9 cellular contexts compared by ENCODE assay signal in the genomic region with DNA sequence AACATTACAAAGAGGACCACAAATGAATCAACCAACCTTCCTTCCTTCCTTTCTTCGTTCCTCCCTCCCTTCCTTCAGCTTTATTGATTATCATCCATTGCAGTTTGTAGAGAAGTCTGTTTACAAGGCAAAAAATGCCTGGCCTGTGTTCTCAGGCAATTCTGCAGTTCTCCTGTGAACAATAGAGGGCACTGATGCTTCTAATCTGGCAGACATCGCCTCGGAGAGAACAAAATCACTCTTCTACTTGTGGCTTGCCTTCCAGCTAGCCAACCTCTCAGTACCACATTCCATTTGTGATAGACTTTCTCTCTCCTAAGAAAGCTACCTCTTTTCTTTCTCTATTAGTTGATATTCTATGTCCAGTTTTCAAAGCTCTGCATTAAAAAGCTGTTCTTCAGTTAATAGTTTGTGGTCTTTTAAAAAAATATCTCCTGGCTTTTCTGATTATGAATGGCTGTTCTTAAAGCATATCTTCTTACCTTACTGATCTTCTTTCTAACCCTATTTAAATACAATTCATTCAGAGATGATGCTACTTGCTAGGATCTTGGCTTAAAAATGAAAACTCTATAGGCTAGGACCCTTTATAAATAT. TPM values are rescaled to one million over a fixed set of nuclear protein-coding genes. Genes with fewer than 3 reads are reported as not detected.
DNase-seq lines count a peak whose midpoint lies in the region; ATAC-seq and TF ChIP-seq lines count a peak whose summit lies in the region.
"Had no signal": no experiment of that assay in that cellular context is flagged by ENCODE, and none has a peak within 500 bp of the region (broad histone marks: within the 10 kb centered on the region; RNA-seq: fewer than 3 reads in every experiment).

No MANE protein-coding gene starts in this region.

- H3K4me3 ChIP-seq in GM12864 (ENCODE audit: low read depth, low read length) (no peak overlapping the region), kidney epithelial cell (ENCODE audit: low read depth, low read length) (no peak overlapping the region)

- in situ Hi-C loops in T47D (cut with HindIII; ENCODE audit: low pct_unique_long_range_greater_than_20kb, low sequenced_read_pairs), result no loop called here

- peak; percentile 62 for TF ChIP-seq CTCF in GM12864 (IDR thresholded peaks at IDR 0.05; ENCODE audit: low read depth, low read length, missing control alignments)
- peak; percentile 86 for TF ChIP-seq CTCF in kidney epithelial cell (IDR thresholded peaks at IDR 0.05; ENCODE audit: insufficient read depth, low read length, poor library complexity, severe bottlenecking)

- no peaks in the 10 kb centered on the region for H3K36me3 ChIP-seq in kidney epithelial cell (ENCODE audit: control insufficient read depth, insufficient read depth, low read length)

- DNase-seq in GM12864 (ENCODE audit: low read depth) (no peak), NCI-H526 (lab: John Stamatoyannopoulos, UW) (peak; percentile 25 to 65), T47D (ENCODE audit: low read depth in 1 of 2, low spot score in 1 of 2) (peak; percentile 20 to 78), kidney epithelial cell (ENCODE audit: low read depth) (peak; percentile 37)
- DNase-seq in activated CD4-positive, alpha-beta T cell treated with anti-CD3 and anti-CD28 coated beads for 1 hour, result no peak
- DNase-seq: activated B cell treated with CpG ODN at 0.5 μM for 24 hours had no signal

- H3K27me3 ChIP-seq in kidney epithelial cell (ENCODE audit: control insufficient read depth, insufficient read depth, low read length), result no peaks in the 10 kb centered on the region

- ATAC-seq in HG03520 (IDR thresholded peaks at IDR 0.05; ENCODE audit: unreplicated experiment) (peak; percentile 69), HG02840 (IDR thresholded peaks at IDR 0.05; ENCODE audit: low FRiP score, unreplicated experiment) (no peak), GM19324 (IDR thresholded peaks at IDR 0.05; ENCODE audit: low FRiP score, unreplicated experiment) (no peak)

RNA-seq across cellular contexts. Expression of gene ESRRG, which starts 26.9 kb away (rescaled TPM):
- 0.34 and 0.88 TPM in 2 replicates for total RNA-seq in kidney epithelial cell
- total RNA-seq: activated B cell treated with CpG ODN at 0.5 μM for 24 hours had no signal

Comparison
In these comparisons a context has a peak if more than half of its experiments do, and no peak if none do; other contexts are left out.
1. DNase-seq: peak in NCI-H526 (2 of 2), T47D (2 of 2) and kidney epithelial cell (single experiment); none in GM12864 (single experiment) and activated CD4-positive, alpha-beta T cell treated with anti-CD3 and anti-CD28 coated beads for 1 hour (single experiment).